In genomic region chr3:16369247-16369646, GRCh38 we compare ENCODE assay signal across 16 cellular contexts.
A peak's percentile ranks its signal among the peaks of the same experiment; 100 is the strongest.
DNase-seq lines count a peak whose midpoint lies in the region; ATAC-seq lines count a peak whose summit lies in the region.
"Had no signal": no experiment of that assay in that cellular context is flagged by ENCODE, and none has a peak within 500 bp of the region (broad histone marks: within the 10 kb centered on the region; RNA-seq: fewer than 3 reads in every experiment).

No MANE protein-coding gene starts in this region.

- DNase-seq in activated CD4-positive, alpha-beta T cell treated with anti-CD3 and anti-CD28 coated beads, Interleukin-2, amount 10 ng/mL, durations not matched to agents 24 days and 14 days = no peak
- DNase-seq in activated CD4-positive, alpha-beta T cell treated with anti-CD3 and anti-CD28 coated beads, Interleukin-2, amount 10 ng/mL, durations not matched to agents 7 days and 5 days = no peak
- DNase-seq in M059J (ENCODE audit: low read depth) = peak; percentile 31
- peak; percentile 82 for DNase-seq in epithelial cell of prostate (ENCODE audit: low read depth, low spot score)
- peak; percentile 52 for DNase-seq in renal cortical epithelial cell (ENCODE audit: low read depth)
- no peak for DNase-seq in SIG-M5 (lab: John Stamatoyannopoulos, UW)
- no peak for DNase-seq in sciatic nerve (ENCODE audit: low spot score)
- DNase-seq: activated CD8-positive, alpha-beta memory T cell treated with anti-CD3 and anti-CD28 coated beads, Interleukin-2, amount 10 ng/mL, durations not matched to agents 7 days and 5 days; amniotic stem cell; head of caudate nucleus; NCI-H1694; nephron progenitor cell; tibial artery had no signal

- peaks cover 77% of the 10 kb centered on the region for H3K36me3 Mint-ChIP-seq in activated CD4-positive, alpha-beta T cell treated with anti-CD3 and anti-CD28 coated beads, Interleukin-2, amount 10 ng/mL, durations not matched to agents 24 days and 14 days (ENCODE audit: low read depth)
- peaks cover 81% of the 10 kb centered on the region for H3K36me3 Mint-ChIP-seq in activated CD4-positive, alpha-beta T cell treated with anti-CD3 and anti-CD28 coated beads, Interleukin-2, amount 10 ng/mL, durations not matched to agents 7 days and 5 days (ENCODE audit: low read depth)

- POLR2A ChIA-PET in activated CD4-positive, alpha-beta T cell treated with anti-CD3 and anti-CD28 coated beads, Interleukin-2, amount 10 ng/mL, durations not matched to agents 7 days and 5 days (lab: Charles Lee) = no interaction called here

- peaks cover 62% of the 10 kb centered on the region for H3K4me1 Mint-ChIP-seq in activated CD4-positive, alpha-beta T cell treated with anti-CD3 and anti-CD28 coated beads, Interleukin-2, amount 10 ng/mL, durations not matched to agents 24 days and 14 days
- peaks cover 56% of the 10 kb centered on the region for H3K4me1 Mint-ChIP-seq in activated CD4-positive, alpha-beta T cell treated with anti-CD3 and anti-CD28 coated beads, Interleukin-2, amount 10 ng/mL, durations not matched to agents 7 days and 5 days

- ATAC-seq in sciatic nerve (no peak), HG03097 (IDR thresholded peaks at IDR 0.05; ENCODE audit: low FRiP score, unreplicated experiment) (no peak)
- ATAC-seq: A549; activated CD8-positive, alpha-beta memory T cell treated with anti-CD3 and anti-CD28 coated beads, Interleukin-2, amount 10 ng/mL, durations not matched to agents 7 days and 5 days; left lobe of liver had no signal

- H3K4me3 Mint-ChIP-seq in activated CD4-positive, alpha-beta T cell treated with anti-CD3 and anti-CD28 coated beads, Interleukin-2, amount 10 ng/mL, durations not matched to agents 24 days and 14 days = peak overlapping the region; percentile 46
- H3K4me3 Mint-ChIP-seq in activated CD4-positive, alpha-beta T cell treated with anti-CD3 and anti-CD28 coated beads, Interleukin-2, amount 10 ng/mL, durations not matched to agents 7 days and 5 days = no peak overlapping the region
- H3K4me3 Mint-ChIP-seq: activated CD8-positive, alpha-beta memory T cell treated with anti-CD3 and anti-CD28 coated beads, Interleukin-2, amount 10 ng/mL, durations not matched to agents 7 days and 5 days; nephron progenitor cell had no signal

- intact Hi-C loops in activated CD4-positive, alpha-beta T cell treated with anti-CD3 and anti-CD28 coated beads, Interleukin-2, amount 10 ng/mL, durations not matched to agents 24 days and 14 days (cut with micrococcal nuclease) = no loop called here
- intact Hi-C loops in sciatic nerve (cut with DNase I) = no loop called here

- H3K27ac Mint-ChIP-seq in activated CD4-positive, alpha-beta T cell treated with anti-CD3 and anti-CD28 coated beads, Interleukin-2, amount 10 ng/mL, durations not matched to agents 24 days and 14 days = peak overlapping the region; percentile 90
- no peak overlapping the region for H3K27ac Mint-ChIP-seq in activated CD4-positive, alpha-beta T cell treated with anti-CD3 and anti-CD28 coated beads, Interleukin-2, amount 10 ng/mL, durations not matched to agents 7 days and 5 days
- H3K27ac Mint-ChIP-seq: activated CD8-positive, alpha-beta memory T cell treated with anti-CD3 and anti-CD28 coated beads, Interleukin-2, amount 10 ng/mL, durations not matched to agents 7 days and 5 days; nephron progenitor cell had no signal

- H3K27me3 Mint-ChIP-seq in activated CD4-positive, alpha-beta T cell treated with anti-CD3 and anti-CD28 coated beads, Interleukin-2, amount 10 ng/mL, durations not matched to agents 24 days and 14 days = no peaks in the 10 kb centered on the region
- H3K27me3 Mint-ChIP-seq in activated CD4-positive, alpha-beta T cell treated with anti-CD3 and anti-CD28 coated beads, Interleukin-2, amount 10 ng/mL, durations not matched to agents 7 days and 5 days = no peaks in the 10 kb centered on the region
- H3K27me3 Mint-ChIP-seq: activated CD8-positive, alpha-beta memory T cell treated with anti-CD3 and anti-CD28 coated beads, Interleukin-2, amount 10 ng/mL, durations not matched to agents 7 days and 5 days had no signal

- CTCF ChIA-PET in activated CD4-positive, alpha-beta T cell treated with anti-CD3 and anti-CD28 coated beads, Interleukin-2, amount 10 ng/mL, durations not matched to agents 7 days and 5 days (lab: Charles Lee) = interaction anchor here (1.4 kb wide), 1 partner anchor 12 kb away, joined by 3 read pairs; no protein-coding TSS in a partner anchor

- no peak overlapping the region for H3K27ac ChIP-seq in epithelial cell of prostate
- H3K27ac ChIP-seq: A549 had no signal

- no peaks in the 10 kb centered on the region for H3K9me3 Mint-ChIP-seq in activated CD4-positive, alpha-beta T cell treated with anti-CD3 and anti-CD28 coated beads, Interleukin-2, amount 10 ng/mL, durations not matched to agents 24 days and 14 days
- no peaks in the 10 kb centered on the region for H3K9me3 Mint-ChIP-seq in activated CD4-positive, alpha-beta T cell treated with anti-CD3 and anti-CD28 coated beads, Interleukin-2, amount 10 ng/mL, durations not matched to agents 7 days and 5 days
- H3K9me3 Mint-ChIP-seq: nephron progenitor cell had no signal

Comparison
In these comparisons a context has a peak if more than half of its experiments do, and no peak if none do; other contexts are left out.
1. DNase-seq: peak in M059J (single experiment), epithelial cell of prostate (single experiment) and renal cortical epithelial cell (single experiment); none in activated CD4-positive, alpha-beta T cell treated with anti-CD3 and anti-CD28 coated beads, Interleukin-2, amount 10 ng/mL, durations not matched to agents 24 days and 14 days (single experiment), activated CD4-positive, alpha-beta T cell treated with anti-CD3 and anti-CD28 coated beads, Interleukin-2, amount 10 ng/mL, durations not matched to agents 7 days and 5 days (single experiment), SIG-M5 (single experiment) and sciatic nerve (single experiment).